ENCODE assay signal across 19 cellular contexts in the genomic region with DNA sequence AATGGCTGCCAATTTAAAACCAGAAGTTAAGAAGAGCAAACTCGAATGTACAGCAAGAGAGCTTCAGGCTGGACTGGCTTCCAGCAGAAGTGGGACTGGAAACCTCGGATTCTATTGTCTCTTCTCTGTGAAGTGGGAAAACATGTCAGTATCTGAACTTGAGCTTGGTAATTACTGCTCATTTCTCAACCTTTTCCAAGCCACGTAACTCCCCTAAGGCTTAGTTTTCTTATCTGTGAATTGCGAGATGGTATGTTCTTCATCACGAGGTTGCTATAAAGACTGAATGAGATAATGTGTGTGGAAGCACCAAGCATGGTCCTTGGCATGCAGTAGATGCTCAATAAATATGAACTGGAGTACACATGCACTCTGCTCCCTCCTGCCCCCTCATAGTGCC.
"Had no signal": no experiment of that assay in that cellular context is flagged by ENCODE, and none has a peak within 500 bp of the region (broad histone marks: within the 10 kb centered on the region; RNA-seq: fewer than 3 reads in every experiment).

No MANE protein-coding gene starts in this region.

- H3K4me3 ChIP-seq: MG63, SJCRH30 had no signal

- H3K36me3 ChIP-seq: MG63, SJCRH30 had no signal

- H3K4me1 ChIP-seq: SJCRH30 had no signal

- H3K9me3 ChIP-seq: MG63, SJCRH30 had no signal

- DNase-seq: IMR-90; Karpas-422; KG1; MG63; NCI-H1092 treated with DMSO at 0.1 percent for 48 hours; NCI-H1436; NCI-H187; NCI-H2029; NCI-H2081 treated with DMSO at 0.1 percent for 48 hours; NCI-H2171 treated with DMSO at 0.1 percent for 48 hours; NCI-H510A; NCI-H524 treated with DMSO at 0.1 percent for 48 hours; NCI-H69; NCI-H774; NK-92 treated with Interleukin-12 subunit alpha and Interleukin-12 subunit beta, amount 100 ng/mL, for 24 hours; SHP77 treated with DMSO at 0.1 percent for 48 hours; SJCRH30 had no signal

- H3K27ac ChIP-seq: RWPE1, SJCRH30 had no signal

- ATAC-seq: HepG2 had no signal

- H3K27me3 ChIP-seq: MG63 had no signal
